Comparison of ENCODE assay signal across 6 cellular contexts in the genomic region with DNA sequence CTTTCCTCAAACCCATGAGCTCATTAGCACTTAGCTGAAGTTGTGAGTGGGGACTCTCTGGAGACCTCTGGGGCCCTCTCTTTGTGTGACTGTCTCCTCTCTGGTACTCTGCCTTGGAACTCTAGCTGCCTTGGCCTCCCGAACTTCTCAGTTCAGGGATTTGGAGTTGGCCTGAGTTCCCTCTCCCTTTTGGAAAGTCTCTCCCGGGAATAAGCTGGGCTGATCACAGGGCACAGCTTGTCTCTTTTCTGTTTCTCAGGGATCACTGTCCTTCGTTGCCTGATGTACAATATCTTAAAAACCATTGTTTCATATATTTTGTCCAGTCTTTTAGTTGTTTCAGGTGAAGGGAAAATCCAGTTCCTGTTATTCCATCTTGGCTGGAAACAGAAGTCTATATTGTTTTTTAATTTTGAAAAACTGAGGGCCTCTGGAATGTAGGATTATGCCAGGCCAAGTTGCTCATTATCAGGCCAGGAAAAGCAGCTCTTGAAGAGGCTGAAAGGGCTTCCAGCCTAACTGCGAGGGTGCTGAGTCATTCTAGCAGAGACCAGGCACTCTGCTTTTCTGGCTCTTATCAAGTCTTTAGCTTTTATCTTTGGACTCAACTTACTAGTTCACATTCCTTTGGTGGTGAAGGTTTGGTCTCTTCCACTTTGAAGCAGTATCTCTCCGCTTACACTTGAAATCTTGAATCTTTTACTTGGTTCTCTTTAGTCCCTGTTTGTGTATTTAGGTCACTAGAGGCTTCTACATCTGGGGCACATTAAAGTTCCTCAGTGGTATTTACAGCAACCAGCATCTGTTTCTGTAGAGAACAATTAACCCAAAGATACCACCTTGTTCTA. TPM values are rescaled to one million over a fixed set of nuclear protein-coding genes. Genes with fewer than 3 reads are reported as not detected.
DNase-seq lines count a peak whose midpoint lies in the region; ATAC-seq and TF ChIP-seq lines count a peak whose summit lies in the region.

No MANE protein-coding gene starts in this region.

- peaks cover 17 to 42% (median 21%) of the 10 kb centered on the region in 3 donors for H3K4me1 ChIP-seq in gastroesophageal sphincter
- H3K4me1 ChIP-seq in suprapubic skin = peaks cover 14% of the 10 kb centered on the region

- CTCF ChIA-PET in AG04450 (lab: Charles Lee) = interaction anchor here (0.6 to 2.5 kb wide), 9 partner anchors 9 to 789 kb away, joined by 3 to 22 read pairs (median 6); partner anchors contain the start of genes ALAD, C9orf43 and POLE3

- TF ChIP-seq POLR2A in gastroesophageal sphincter (IDR thresholded peaks at IDR 0.05) (no peak), suprapubic skin (IDR thresholded peaks at IDR 0.05) (no peak)

- TF ChIP-seq EP300 in gastroesophageal sphincter (IDR thresholded peaks at IDR 0.05) = no peak
- no peak for TF ChIP-seq EP300 in suprapubic skin (IDR thresholded peaks at IDR 0.05)

- H3K36me3 ChIP-seq in gastroesophageal sphincter = no peaks in the 10 kb centered on the region
- H3K36me3 ChIP-seq in suprapubic skin = no peaks in the 10 kb centered on the region

- ATAC-seq in gastroesophageal sphincter (peak; percentile 92), GM18517 (IDR thresholded peaks at IDR 0.05; ENCODE audit: unreplicated experiment) (no peak)

- H3K27ac ChIP-seq in AG04450 (ENCODE audit: low read depth, low read length) = peak overlapping the region; percentile 96
- peak overlapping the region; percentile 76 to 89 (median 88) for H3K27ac ChIP-seq in gastroesophageal sphincter
- peak overlapping the region; percentile 55 for H3K27ac ChIP-seq in suprapubic skin

- H3K27me3 ChIP-seq in AG04450 (ENCODE audit: control insufficient read depth, insufficient read depth, low read length) = no peaks in the 10 kb centered on the region
- no peaks in the 10 kb centered on the region for H3K27me3 ChIP-seq in gastroesophageal sphincter
- no peaks in the 10 kb centered on the region for H3K27me3 ChIP-seq in suprapubic skin

- POLR2A ChIA-PET in AG04450 (lab: Yijun Ruan, JAX) = interaction anchor here (0.6 to 2.0 kb wide), 13 partner anchors 14 to 1130 kb away, joined by 3 to 16 read pairs (median 5); partner anchors contain the start of genes C9orf43 and POLE3

- 8 to 36% methylated on average over 3 to 5 of the region's 5 CpGs for WGBS in gastroesophageal sphincter (ENCODE audit: low coverage in 1 of 2), 2 donors
- WGBS in suprapubic skin = 32% methylated on average over 5 of the region's 5 CpGs

- H3K4me3 ChIP-seq in AG04450 (ENCODE audit: low read depth, low read length) = no peak overlapping the region
- no peak overlapping the region for H3K4me3 ChIP-seq in gastroesophageal sphincter
- no peak overlapping the region for H3K4me3 ChIP-seq in suprapubic skin

- DNase-seq in AG04450 (ENCODE audit: low read depth, low spot score) (peak; percentile 79), M059J (ENCODE audit: low read depth) (peak; percentile 88), suprapubic skin (ENCODE audit: low spot score in 2 of 2) (no peak)
- no peak for DNase-seq in activated naive CD4-positive, alpha-beta T cell treated with Interleukin-2 at 50 U/mL for 16 hours

- H3K9me3 ChIP-seq in AG04450 (ENCODE audit: control insufficient read depth, insufficient read depth, low read length) = no peaks in the 10 kb centered on the region
- no peaks in the 10 kb centered on the region for H3K9me3 ChIP-seq in gastroesophageal sphincter
- no peaks in the 10 kb centered on the region for H3K9me3 ChIP-seq in suprapubic skin

- TF ChIP-seq CTCF in AG04450 (IDR thresholded peaks at IDR 0.05; ENCODE audit: low read depth, low read length) (no peak), gastroesophageal sphincter (IDR thresholded peaks at IDR 0.05) (no peak), suprapubic skin (IDR thresholded peaks at IDR 0.05) (no peak)

RNA-seq across cellular contexts. Expression of gene RGS3, which starts 8.4 kb away (rescaled TPM):
- 41.0 and 50.1 TPM in 2 replicates for polyA plus RNA-seq in AG04450 (2011; rRNA removed)
- polyA minus RNA-seq in AG04450 (2011; rRNA and poly(A)+ RNA removed) = 32.4 and 42.9 TPM in 2 replicates
- 84.9 and 137 TPM in 2 replicates for total RNA-seq in M059J (2014; rRNA removed; shearing (Covaris generic))
- total RNA-seq in gastroesophageal sphincter = 100 to 1,000 TPM in 1 of 4 donors, 10 to 100 TPM in 3; 43.9 to 122 (median 72.7) TPM
- 10 to 100 TPM; 11.0 to 18.8 (median 16.0) TPM for total RNA-seq in suprapubic skin

RNA-seq across cellular contexts. Expression of gene C9orf43, which starts 44.6 kb away (rescaled TPM):
- 0.50 and 0.56 TPM in 2 replicates for polyA plus RNA-seq in AG04450 (2011; rRNA removed)
- polyA minus RNA-seq in AG04450 (2011; rRNA and poly(A)+ RNA removed) = 0.30 and 0.46 TPM in 2 replicates
- total RNA-seq in M059J (2014; rRNA removed; shearing (Covaris generic)) = 0.05 and 1.1 TPM in 2 replicates
- total RNA-seq in gastroesophageal sphincter = 1 to 10 TPM in 2 of 4 donors, under 1 TPM in 1, not detected in 1; 0.54 to 2.5 (median 1.7) TPM
- total RNA-seq in suprapubic skin = 1 to 10 TPM in 3 of 4 donors, under 1 TPM in 1; 0.57 to 2.2 (median 2.1) TPM

RNA-seq across cellular contexts. Expression of gene POLE3, which starts 44.7 kb away (rescaled TPM):
- 36.4 and 45.3 TPM in 2 replicates for polyA plus RNA-seq in AG04450 (2011; rRNA removed)
- polyA minus RNA-seq in AG04450 (2011; rRNA and poly(A)+ RNA removed) = 13.5 and 13.6 TPM in 2 replicates
- 144 and 155 TPM in 2 replicates for total RNA-seq in M059J (2014; rRNA removed; shearing (Covaris generic))
- 10 to 100 TPM; 32.3 to 47.1 (median 34.6) TPM for total RNA-seq in gastroesophageal sphincter
- total RNA-seq in suprapubic skin = 10 to 100 TPM; 32.6 to 52.6 (median 36.6) TPM

RNA-seq across cellular contexts. Expression of gene ALAD, which starts 54.1 kb away (rescaled TPM):
- polyA plus RNA-seq in AG04450 (2011; rRNA removed) = 11.8 and 15.9 TPM in 2 replicates
- 12.7 and 16.6 TPM in 2 replicates for polyA minus RNA-seq in AG04450 (2011; rRNA and poly(A)+ RNA removed)
- 8.2 and 11.2 TPM in 2 replicates for total RNA-seq in M059J (2014; rRNA removed; shearing (Covaris generic))
- 10 to 100 TPM; 17.3 to 34.2 (median 17.9) TPM for total RNA-seq in gastroesophageal sphincter
- total RNA-seq in suprapubic skin = 10 to 100 TPM; 47.1 to 66.6 (median 53.6) TPM

Comparison
In these comparisons a context has a peak if more than half of its experiments do, and no peak if none do; other contexts are left out.
1. DNase-seq: peak in AG04450 (single experiment) and M059J (single experiment); none in suprapubic skin (0 of 2) and activated naive CD4-positive, alpha-beta T cell treated with Interleukin-2 at 50 U/mL for 16 hours (single experiment).
2. Peak in every context shown above with its lines, with median percentiles within 50 percentile points of each other: H3K27ac ChIP-seq.